ENCODE assay signal across 27 cellular contexts in genomic region chr3:76728411-76728810, GRCh38.
"Had no signal": no experiment of that assay in that cellular context is flagged by ENCODE, and none has a peak within 500 bp of the region (broad histone marks: within the 10 kb centered on the region; RNA-seq: fewer than 3 reads in every experiment).

No MANE protein-coding gene starts in this region.

- H3K4me3 Mint-ChIP-seq: activated naive CD8-positive, alpha-beta T cell; central memory CD8-positive, alpha-beta T cell; naive thymus-derived CD8-positive, alpha-beta T cell; neural progenitor cell; stimulated activated memory B cell treated with anti-CD40 and anti-IgM and Interleukin-4, amounts not matched to agents 10 μg/mL and 1 μg/mL and 100 μg/mL, for 72 hours; stimulated activated naive CD8-positive, alpha-beta T cell treated with anti-CD3 and anti-CD28 coated beads, Interleukin-15, amount 100 ng/mL, for 72 hours; T-helper 2 cell treated with Interferon-gamma antibody and Interleukin-4, amounts not matched to agents 5 μg/mL and 100 μg/mL, for 36 hours had no signal

- H3K79me2 ChIP-seq: parathyroid adenoma had no signal

- ATAC-seq: activated CD4-positive, CD25-positive, alpha-beta regulatory T cell treated with anti-CD3 and anti-CD28 coated beads, Interleukin-2, amount 50 U/mL, for 24 hours; heart left ventricle; naive thymus-derived CD8-positive, alpha-beta T cell; stimulated activated memory B cell treated with anti-CD40 and anti-IgM and Interleukin-4, amounts not matched to agents 10 μg/mL and 1 μg/mL and 100 μg/mL, for 72 hours; stimulated activated naive CD8-positive, alpha-beta T cell treated with anti-CD3 and anti-CD28 coated beads, Interleukin-15, amount 100 ng/mL, for 72 hours had no signal

- H3K4me3 ChIP-seq: colonic mucosa, heart left ventricle, neural progenitor cell, right atrium auricular region, smooth muscle cell, upper lobe of left lung, vagina had no signal

- H3K4me1 Mint-ChIP-seq: central memory CD8-positive, alpha-beta T cell; naive thymus-derived CD8-positive, alpha-beta T cell; stimulated activated memory B cell treated with anti-CD40 and anti-IgM and Interleukin-4, amounts not matched to agents 10 μg/mL and 1 μg/mL and 100 μg/mL, for 72 hours; stimulated activated naive CD8-positive, alpha-beta T cell treated with anti-CD3 and anti-CD28 coated beads, Interleukin-15, amount 100 ng/mL, for 72 hours had no signal

- H3K27ac ChIP-seq: colonic mucosa, heart left ventricle, neural progenitor cell, parathyroid adenoma, right atrium auricular region, upper lobe of left lung, vagina had no signal

- H3K9ac ChIP-seq: neural progenitor cell, parathyroid adenoma had no signal

- H3K36me3 ChIP-seq: colonic mucosa, heart left ventricle, neural progenitor cell, right atrium auricular region, upper lobe of left lung, vagina had no signal

- H3K27ac Mint-ChIP-seq: activated naive CD8-positive, alpha-beta T cell; naive thymus-derived CD8-positive, alpha-beta T cell; neural progenitor cell; stimulated activated memory B cell treated with anti-CD40 and anti-IgM and Interleukin-4, amounts not matched to agents 10 μg/mL and 1 μg/mL and 100 μg/mL, for 72 hours; stimulated activated naive CD8-positive, alpha-beta T cell treated with anti-CD3 and anti-CD28 coated beads, Interleukin-15, amount 100 ng/mL, for 72 hours; T-helper 2 cell treated with Interferon-gamma antibody and Interleukin-4, amounts not matched to agents 5 μg/mL and 100 μg/mL, for 36 hours had no signal

- DNase-seq: activated CD4-positive, alpha-beta T cell treated with anti-CD3 and anti-CD28 coated beads for 48 hours; activated CD4-positive, alpha-beta T cell treated with anti-CD3 and anti-CD28 coated beads, Interleukin-2, amount 50 U/mL, for 48 hours; activated CD8-positive, alpha-beta memory T cell treated with anti-CD3 and anti-CD28 coated beads for 24 hours; activated effector memory CD4-positive, alpha-beta T cell treated with Interleukin-2 at 50 U/mL for 16 hours; activated naive CD4-positive, alpha-beta T cell treated with Interleukin-2 at 50 U/mL for 16 hours; anterior cingulate cortex; colonic mucosa; effector memory CD4-positive, alpha-beta T cell; heart left ventricle; naive thymus-derived CD8-positive, alpha-beta T cell; occipital lobe; stimulated activated CD4-positive, alpha-beta T cell treated with anti-CD3 and anti-CD28 coated beads, Interleukin-1b, Interleukin-23, amount 100 ng/mL, for 48 hours; stimulated activated CD4-positive, alpha-beta T cell treated with anti-CD3 and anti-CD28 coated beads, Interleukin-4, amount 100 ng/mL, for 4 hours; stimulated activated CD8-positive, alpha-beta memory T cell treated with anti-CD3 and anti-CD28 coated beads, Interleukin-4, amount 100 ng/mL, for 48 hours; stimulated activated naive CD8-positive, alpha-beta T cell treated with anti-CD3 and anti-CD28 coated beads, Interleukin-15, amount 100 ng/mL, for 72 hours; substantia nigra; upper lobe of left lung had no signal

- H3K4me1 ChIP-seq: colonic mucosa, heart left ventricle, neural progenitor cell, parathyroid adenoma, right atrium auricular region, upper lobe of left lung, vagina had no signal

- H3K36me3 Mint-ChIP-seq: activated naive CD8-positive, alpha-beta T cell; naive thymus-derived CD8-positive, alpha-beta T cell; neural progenitor cell; stimulated activated memory B cell treated with anti-CD40 and anti-IgM and Interleukin-4, amounts not matched to agents 10 μg/mL and 1 μg/mL and 100 μg/mL, for 72 hours had no signal

- H3K9me3 Mint-ChIP-seq: neural progenitor cell had no signal

- H3K9me3 ChIP-seq: colonic mucosa, right atrium auricular region, upper lobe of left lung, vagina had no signal

- H3K4me2 ChIP-seq: neural progenitor cell, smooth muscle cell had no signal

- H3K27me3 Mint-ChIP-seq: activated naive CD8-positive, alpha-beta T cell; central memory CD8-positive, alpha-beta T cell; naive thymus-derived CD8-positive, alpha-beta T cell; stimulated activated memory B cell treated with anti-CD40 and anti-IgM and Interleukin-4, amounts not matched to agents 10 μg/mL and 1 μg/mL and 100 μg/mL, for 72 hours; stimulated activated naive CD8-positive, alpha-beta T cell treated with anti-CD3 and anti-CD28 coated beads, Interleukin-15, amount 100 ng/mL, for 72 hours had no signal

- H2AFZ ChIP-seq: neural progenitor cell, parathyroid adenoma had no signal

- H3K27me3 ChIP-seq: colonic mucosa, heart left ventricle, neural progenitor cell, right atrium auricular region, upper lobe of left lung, vagina had no signal
